In the genomic region with DNA sequence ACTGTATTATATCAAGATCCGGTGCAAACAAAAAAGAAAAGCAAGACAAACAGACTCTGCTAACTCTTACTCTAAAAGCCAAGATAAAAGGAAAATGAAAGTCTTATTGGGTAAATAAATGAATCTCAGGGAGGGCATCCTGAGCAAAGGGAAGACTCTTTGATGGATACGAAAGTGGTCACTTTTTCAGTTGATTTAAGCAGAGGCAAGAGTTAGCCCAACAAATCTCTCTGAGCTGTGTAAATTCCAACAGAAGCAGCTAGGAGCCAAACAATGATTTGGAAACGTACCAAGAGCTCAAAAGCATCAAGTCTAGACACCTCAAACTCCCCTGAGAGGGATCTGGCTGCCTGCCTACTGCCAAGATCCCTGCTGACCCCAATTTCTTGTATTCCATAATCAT, we compare ENCODE assay signal across 1 cellular context.
TF ChIP-seq lines count a peak whose summit lies in the region.

No MANE protein-coding gene starts in this region.

TF ChIP-seq in A549, 52 proteins besides CTCF, POLR2A, EP300 and RAD21:
- TF ChIP-seq, protein P1, sequence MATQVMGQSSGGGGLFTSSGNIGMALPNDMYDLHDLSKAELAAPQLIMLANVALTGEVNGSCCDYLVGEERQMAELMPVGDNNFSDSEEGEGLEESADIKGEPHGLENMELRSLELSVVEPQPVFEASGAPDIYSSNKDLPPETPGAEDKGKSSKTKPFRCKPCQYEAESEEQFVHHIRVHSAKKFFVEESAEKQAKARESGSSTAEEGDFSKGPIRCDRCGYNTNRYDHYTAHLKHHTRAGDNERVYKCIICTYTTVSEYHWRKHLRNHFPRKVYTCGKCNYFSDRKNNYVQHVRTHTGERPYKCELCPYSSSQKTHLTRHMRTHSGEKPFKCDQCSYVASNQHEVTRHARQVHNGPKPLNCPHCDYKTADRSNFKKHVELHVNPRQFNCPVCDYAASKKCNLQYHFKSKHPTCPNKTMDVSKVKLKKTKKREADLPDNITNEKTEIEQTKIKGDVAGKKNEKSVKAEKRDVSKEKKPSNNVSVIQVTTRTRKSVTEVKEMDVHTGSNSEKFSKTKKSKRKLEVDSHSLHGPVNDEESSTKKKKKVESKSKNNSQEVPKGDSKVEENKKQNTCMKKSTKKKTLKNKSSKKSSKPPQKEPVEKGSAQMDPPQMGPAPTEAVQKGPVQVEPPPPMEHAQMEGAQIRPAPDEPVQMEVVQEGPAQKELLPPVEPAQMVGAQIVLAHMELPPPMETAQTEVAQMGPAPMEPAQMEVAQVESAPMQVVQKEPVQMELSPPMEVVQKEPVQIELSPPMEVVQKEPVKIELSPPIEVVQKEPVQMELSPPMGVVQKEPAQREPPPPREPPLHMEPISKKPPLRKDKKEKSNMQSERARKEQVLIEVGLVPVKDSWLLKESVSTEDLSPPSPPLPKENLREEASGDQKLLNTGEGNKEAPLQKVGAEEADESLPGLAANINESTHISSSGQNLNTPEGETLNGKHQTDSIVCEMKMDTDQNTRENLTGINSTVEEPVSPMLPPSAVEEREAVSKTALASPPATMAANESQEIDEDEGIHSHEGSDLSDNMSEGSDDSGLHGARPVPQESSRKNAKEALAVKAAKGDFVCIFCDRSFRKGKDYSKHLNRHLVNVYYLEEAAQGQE (IDR thresholded peaks at IDR 0.05): no peak
- TF ChIP-seq GATA3 (IDR thresholded peaks at IDR 0.05; ENCODE audit: borderline replicate concordance) (peak; percentile 42; the same call in 1 of the 2 replicates), HOXB13 (CRISPR knock-in tag; IDR thresholded peaks at IDR 0.05; ENCODE audit: low read depth) (no peak), ZNF302 (CRISPR knock-in tag; IDR thresholded peaks at IDR 0.05) (no peak), HOXA7 (CRISPR knock-in tag; IDR thresholded peaks at IDR 0.05) (no peak), CHD2 (IDR thresholded peaks at IDR 0.05; ENCODE audit: low read length, partially characterized antibody) (no peak), ELK1 (IDR thresholded peaks at IDR 0.05; ENCODE audit: low read depth, low read length) (no peak), FOXS1 (CRISPR knock-in tag; IDR thresholded peaks at IDR 0.05) (no peak)
- TF ChIP-seq, protein P2, sequence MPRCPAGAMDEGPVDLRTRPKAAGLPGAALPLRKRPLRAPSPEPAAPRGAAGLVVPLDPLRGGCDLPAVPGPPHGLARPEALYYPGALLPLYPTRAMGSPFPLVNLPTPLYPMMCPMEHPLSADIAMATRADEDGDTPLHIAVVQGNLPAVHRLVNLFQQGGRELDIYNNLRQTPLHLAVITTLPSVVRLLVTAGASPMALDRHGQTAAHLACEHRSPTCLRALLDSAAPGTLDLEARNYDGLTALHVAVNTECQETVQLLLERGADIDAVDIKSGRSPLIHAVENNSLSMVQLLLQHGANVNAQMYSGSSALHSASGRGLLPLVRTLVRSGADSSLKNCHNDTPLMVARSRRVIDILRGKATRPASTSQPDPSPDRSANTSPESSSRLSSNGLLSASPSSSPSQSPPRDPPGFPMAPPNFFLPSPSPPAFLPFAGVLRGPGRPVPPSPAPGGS (IDR thresholded peaks at IDR 0.05): 0 out of 3 replicates have a peak, but pooled peaks have one; percentile 34
